8 cellular contexts compared by ENCODE assay signal in genomic region chr2:111424863-111425309, GRCh38.
A peak's percentile ranks its signal among the peaks of the same experiment; 100 is the strongest.
DNase-seq lines count a peak whose midpoint lies in the region; ATAC-seq and TF ChIP-seq lines count a peak whose summit lies in the region.
"Not testable (repeated sequence)": the region's sequence is repeated elsewhere in the genome, so short reads cannot be mapped to it uniquely, and the experiment has no call there.

No MANE protein-coding gene starts in this region.

- H4K20me1 ChIP-seq in DND-41 (ENCODE audit: insufficient read depth, low read length) = not testable (repeated sequence)

- not testable (repeated sequence) for H3K4me1 ChIP-seq in DND-41 (ENCODE audit: insufficient read depth, low read length)

- H3K27ac Mint-ChIP-seq in T-helper 2 cell treated with Interferon-gamma antibody and Interleukin-4, amounts not matched to agents 5 μg/mL and 100 μg/mL, for 36 hours = not testable (repeated sequence)
- peak overlapping the region in 1 of 2 donors; percentile 97 for H3K27ac Mint-ChIP-seq in activated naive CD4-positive, alpha-beta T cell treated with anti-CD3 and anti-CD28 coated beads, Interleukin-2, amount 50 U/mL, for 72 hours
- H3K27ac Mint-ChIP-seq in natural killer cell treated with Interleukin-12 subunit alpha and Interleukin-12 subunit beta and Interleukin-15 and Interleukin-18, amount 100 ng/mL, for 72 hours = peak overlapping the region; percentile 44 to 71
- H3K27ac Mint-ChIP-seq in stimulated activated naive B cell treated with anti-CD40 and anti-IgM and Interleukin-4, amounts not matched to agents 10 μg/mL and 1 μg/mL and 100 μg/mL, for 72 hours = peak overlapping the region; percentile 94

- H3K4me3 Mint-ChIP-seq in T-helper 2 cell treated with Interferon-gamma antibody and Interleukin-4, amounts not matched to agents 5 μg/mL and 100 μg/mL, for 36 hours; stimulated activated naive B cell treated with anti-CD40 and anti-IgM and Interleukin-4, amounts not matched to agents 10 μg/mL and 1 μg/mL and 100 μg/mL, for 72 hours: not testable (repeated sequence)
- peak overlapping the region; percentile 69 for H3K4me3 Mint-ChIP-seq in natural killer cell treated with Interleukin-12 subunit alpha and Interleukin-12 subunit beta and Interleukin-15 and Interleukin-18, amount 100 ng/mL, for 72 hours

- H3K4me1 Mint-ChIP-seq in T-helper 2 cell treated with Interferon-gamma antibody and Interleukin-4, amounts not matched to agents 5 μg/mL and 100 μg/mL, for 36 hours (ENCODE audit: low read depth) = peaks cover 13% of the 10 kb centered on the region
- H3K4me1 Mint-ChIP-seq in natural killer cell treated with Interleukin-12 subunit alpha and Interleukin-12 subunit beta and Interleukin-15 and Interleukin-18, amount 100 ng/mL, for 72 hours (ENCODE audit: low read depth in 2 of 2) = peaks cover 7 to 11% of the 10 kb centered on the region in 2 donors
- H3K4me1 Mint-ChIP-seq in stimulated activated naive B cell treated with anti-CD40 and anti-IgM and Interleukin-4, amounts not matched to agents 10 μg/mL and 1 μg/mL and 100 μg/mL, for 72 hours = peaks cover 26 to 40% of the 10 kb centered on the region in 2 donors

- H3K9me3 ChIP-seq in DND-41 (ENCODE audit: insufficient read depth, low read length, severe bottlenecking) = not testable (repeated sequence)

- peak; percentile 58 for ATAC-seq in DND-41 (ENCODE audit: insufficient read depth, low read depth)
- ATAC-seq in GM21515 (IDR thresholded peaks at IDR 0.05; ENCODE audit: unreplicated experiment) = peak; percentile 52
- ATAC-seq in HG03039 (IDR thresholded peaks at IDR 0.05; ENCODE audit: unreplicated experiment) = peak; percentile 55
- ATAC-seq in activated naive CD4-positive, alpha-beta T cell treated with anti-CD3 and anti-CD28 coated beads, Interleukin-2, amount 50 U/mL, for 72 hours = peak; percentile 68 to 74
- peak; percentile 77 to 83 for ATAC-seq in natural killer cell treated with Interleukin-12 subunit alpha and Interleukin-12 subunit beta and Interleukin-15 and Interleukin-18, amount 100 ng/mL, for 72 hours
- ATAC-seq in stimulated activated naive B cell treated with anti-CD40 and anti-IgM and Interleukin-4, amounts not matched to agents 10 μg/mL and 1 μg/mL and 100 μg/mL, for 72 hours (replicated peaks) = peak; percentile 62 to 66

- H3K36me3 Mint-ChIP-seq in T-helper 2 cell treated with Interferon-gamma antibody and Interleukin-4, amounts not matched to agents 5 μg/mL and 100 μg/mL, for 36 hours (ENCODE audit: low read depth) = peaks cover 15% of the 10 kb centered on the region
- peaks cover 5 to 14% of the 10 kb centered on the region in 2 donors for H3K36me3 Mint-ChIP-seq in activated naive CD4-positive, alpha-beta T cell treated with anti-CD3 and anti-CD28 coated beads, Interleukin-2, amount 50 U/mL, for 72 hours
- H3K36me3 Mint-ChIP-seq in natural killer cell treated with Interleukin-12 subunit alpha and Interleukin-12 subunit beta and Interleukin-15 and Interleukin-18, amount 100 ng/mL, for 72 hours = not testable (repeated sequence)
- H3K36me3 Mint-ChIP-seq in stimulated activated naive B cell treated with anti-CD40 and anti-IgM and Interleukin-4, amounts not matched to agents 10 μg/mL and 1 μg/mL and 100 μg/mL, for 72 hours = peaks cover 5 to 16% of the 10 kb centered on the region in 2 donors

- H3K27ac ChIP-seq in DND-41 (ENCODE audit: low read length) = peak overlapping the region; percentile 45; the same call in 1 of the 2 replicates

- not testable (repeated sequence) for H3K36me3 ChIP-seq in DND-41 (ENCODE audit: insufficient read depth, low read length)

- DNase-seq in DND-41 = peak; percentile 18
- DNase-seq in T-helper 2 cell treated with Interferon-gamma antibody and Interleukin-4, amounts not matched to agents 5 μg/mL and 100 μg/mL, for 36 hours (ENCODE audit: low spot score) = peak; percentile 76
- peak; percentile 87 for DNase-seq in activated CD8-positive, alpha-beta memory T cell treated with anti-CD3 and anti-CD28 coated beads, Interleukin-2, amount 50 U/mL, for 48 hours
- peak; percentile 72 to 85 for DNase-seq in activated naive CD4-positive, alpha-beta T cell treated with anti-CD3 and anti-CD28 coated beads, Interleukin-2, amount 50 U/mL, for 72 hours (ENCODE audit: low spot score in 2 of 2)
- DNase-seq in natural killer cell treated with Interleukin-12 subunit alpha and Interleukin-12 subunit beta and Interleukin-15 and Interleukin-18, amount 100 ng/mL, for 72 hours (ENCODE audit: low spot score) = peak; percentile 71
- peak; percentile 72 for DNase-seq in stimulated activated naive B cell treated with anti-CD40 and anti-IgM and Interleukin-4, amounts not matched to agents 10 μg/mL and 1 μg/mL and 100 μg/mL, for 72 hours

- H3K9me3 Mint-ChIP-seq in T-helper 2 cell treated with Interferon-gamma antibody and Interleukin-4, amounts not matched to agents 5 μg/mL and 100 μg/mL, for 36 hours; activated naive CD4-positive, alpha-beta T cell treated with anti-CD3 and anti-CD28 coated beads, Interleukin-2, amount 50 U/mL, for 72 hours; natural killer cell treated with Interleukin-12 subunit alpha and Interleukin-12 subunit beta and Interleukin-15 and Interleukin-18, amount 100 ng/mL, for 72 hours; stimulated activated naive B cell treated with anti-CD40 and anti-IgM and Interleukin-4, amounts not matched to agents 10 μg/mL and 1 μg/mL and 100 μg/mL, for 72 hours: not testable (repeated sequence)

- peaks cover 14% of the 10 kb centered on the region for H3K79me2 ChIP-seq in DND-41 (ENCODE audit: insufficient read depth, low read length)

- H3K4me2 ChIP-seq in DND-41 (ENCODE audit: insufficient read depth, low read length) = not testable (repeated sequence)

- not testable (repeated sequence) for H3K27me3 ChIP-seq in DND-41 (ENCODE audit: insufficient read depth, low read length, poor library complexity)

- H2AFZ ChIP-seq in DND-41 (ENCODE audit: low read depth, low read length) = not testable (repeated sequence)

- not testable (repeated sequence) for H3K9ac ChIP-seq in DND-41 (ENCODE audit: low read depth, low read length)

- H3K27me3 Mint-ChIP-seq in T-helper 2 cell treated with Interferon-gamma antibody and Interleukin-4, amounts not matched to agents 5 μg/mL and 100 μg/mL, for 36 hours (ENCODE audit: low read depth); natural killer cell treated with Interleukin-12 subunit alpha and Interleukin-12 subunit beta and Interleukin-15 and Interleukin-18, amount 100 ng/mL, for 72 hours; stimulated activated naive B cell treated with anti-CD40 and anti-IgM and Interleukin-4, amounts not matched to agents 10 μg/mL and 1 μg/mL and 100 μg/mL, for 72 hours: not testable (repeated sequence)

- TF ChIP-seq CTCF in DND-41 (IDR thresholded peaks at IDR 0.05; ENCODE audit: borderline replicate concordance, extremely low read depth, low read length, poor library complexity, severe bottlenecking) = not testable (repeated sequence)

- H3K4me3 ChIP-seq in DND-41 (ENCODE audit: low read depth in 1 of 2, low read length in 2 of 2) = not testable (repeated sequence)

Comparison
In these comparisons a context has a peak if more than half of its experiments do, and no peak if none do; other contexts are left out.
1. DNase-seq: peak in every context shown above with its lines; median percentile 87 in activated CD8-positive, alpha-beta memory T cell treated with anti-CD3 and anti-CD28 coated beads, Interleukin-2, amount 50 U/mL, for 48 hours; 78 in activated naive CD4-positive, alpha-beta T cell treated with anti-CD3 and anti-CD28 coated beads, Interleukin-2, amount 50 U/mL, for 72 hours; 76 in T-helper 2 cell treated with Interferon-gamma antibody and Interleukin-4, amounts not matched to agents 5 μg/mL and 100 μg/mL, for 36 hours; 72 in stimulated activated naive B cell treated with anti-CD40 and anti-IgM and Interleukin-4, amounts not matched to agents 10 μg/mL and 1 μg/mL and 100 μg/mL, for 72 hours; 71 in natural killer cell treated with Interleukin-12 subunit alpha and Interleukin-12 subunit beta and Interleukin-15 and Interleukin-18, amount 100 ng/mL, for 72 hours; 18 in DND-41.